Comparison of ENCODE assay signal across 10 cellular contexts in the genomic region with DNA sequence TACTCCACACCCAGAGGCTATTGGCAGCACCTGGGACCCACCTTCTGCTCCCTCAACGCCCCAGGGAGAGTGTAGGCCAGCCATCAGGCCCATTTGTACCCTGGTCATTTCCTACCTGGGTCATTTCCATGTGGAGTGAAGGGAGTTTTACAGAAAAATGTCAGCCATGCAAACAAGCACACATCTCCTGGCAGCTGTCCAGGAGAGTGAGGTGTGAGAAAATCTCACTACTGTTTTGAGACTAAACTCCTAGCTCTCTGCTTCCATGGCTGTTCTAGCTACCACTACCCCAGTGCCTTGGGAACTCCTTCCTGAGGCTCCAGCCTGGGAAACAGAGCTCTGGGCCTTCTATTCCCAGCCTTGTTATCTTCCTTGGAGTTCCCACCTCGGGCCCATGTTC. TPM values are rescaled to one million over a fixed set of nuclear protein-coding genes. Genes with fewer than 3 reads are reported as not detected.
DNase-seq lines count a peak whose midpoint lies in the region; ATAC-seq lines count a peak whose summit lies in the region.
"Had no signal": no experiment of that assay in that cellular context is flagged by ENCODE, and none has a peak within 500 bp of the region (broad histone marks: within the 10 kb centered on the region; RNA-seq: fewer than 3 reads in every experiment).

No MANE protein-coding gene starts in this region.

- POLR2A ChIA-PET in activated CD4-positive, alpha-beta T cell treated with anti-CD3 and anti-CD28 coated beads, Interleukin-2, amount 10 ng/mL, durations not matched to agents 7 days and 5 days (lab: Charles Lee), result no interaction called here

- ATAC-seq in stimulated activated naive CD8-positive, alpha-beta T cell treated with anti-CD3 and anti-CD28 coated beads, Interleukin-15, amount 100 ng/mL, for 72 hours, result peak; percentile 70

- H3K27me3 Mint-ChIP-seq in activated CD4-positive, alpha-beta T cell treated with anti-CD3 and anti-CD28 coated beads, Interleukin-2, amount 10 ng/mL, durations not matched to agents 7 days and 5 days, result peaks cover 11% of the 10 kb centered on the region
- H3K27me3 Mint-ChIP-seq in dendritic cell treated with granulocyte-macrophage colony-stimulating factor and Interleukin-4, amounts not matched to agents 40 ng/mL and 50 ng/mL, for 4 days, result peaks cover 20% of the 10 kb centered on the region
- H3K27me3 Mint-ChIP-seq in stimulated activated naive CD8-positive, alpha-beta T cell treated with anti-CD3 and anti-CD28 coated beads, Interleukin-15, amount 100 ng/mL, for 72 hours, result no peaks in the 10 kb centered on the region

- no peak overlapping the region for H3K4me3 Mint-ChIP-seq in activated CD4-positive, alpha-beta T cell treated with anti-CD3 and anti-CD28 coated beads, Interleukin-2, amount 10 ng/mL, durations not matched to agents 7 days and 5 days
- H3K4me3 Mint-ChIP-seq in dendritic cell treated with granulocyte-macrophage colony-stimulating factor and Interleukin-4, amounts not matched to agents 40 ng/mL and 50 ng/mL, for 4 days, result no peak overlapping the region
- peak overlapping the region; percentile 69 to 75 for H3K4me3 Mint-ChIP-seq in stimulated activated naive CD8-positive, alpha-beta T cell treated with anti-CD3 and anti-CD28 coated beads, Interleukin-15, amount 100 ng/mL, for 72 hours
- H3K4me3 Mint-ChIP-seq: B cell had no signal

- no peaks in the 10 kb centered on the region for H3K36me3 Mint-ChIP-seq in activated CD4-positive, alpha-beta T cell treated with anti-CD3 and anti-CD28 coated beads, Interleukin-2, amount 10 ng/mL, durations not matched to agents 7 days and 5 days (ENCODE audit: low read depth)
- H3K36me3 Mint-ChIP-seq in dendritic cell treated with granulocyte-macrophage colony-stimulating factor and Interleukin-4, amounts not matched to agents 40 ng/mL and 50 ng/mL, for 4 days (ENCODE audit: low read depth), result no peaks in the 10 kb centered on the region

- intact Hi-C loops in dendritic cell treated with granulocyte-macrophage colony-stimulating factor and Interleukin-4, amounts not matched to agents 40 ng/mL and 50 ng/mL, for 4 days (cut with micrococcal nuclease), result no loop called here

- no peak for DNase-seq in activated CD4-positive, alpha-beta T cell treated with anti-CD3 and anti-CD28 coated beads, Interleukin-2, amount 10 ng/mL, durations not matched to agents 7 days and 5 days
- no peak for DNase-seq in activated CD4-positive, alpha-beta T cell treated with anti-CD3 and anti-CD28 coated beads for 1 hour
- DNase-seq in HT-29 (ENCODE audit: low spot score) (peak; percentile 26), NCI-H1105 treated with DMSO at 0.1 percent for 48 hours (lab: John Stamatoyannopoulos, UW) (no peak), ureter (ENCODE audit: low spot score) (no peak), GM19240 (ENCODE audit: insufficient read length, low spot score) (no peak)
- DNase-seq in stimulated activated naive CD8-positive, alpha-beta T cell treated with anti-CD3 and anti-CD28 coated beads, Interleukin-15, amount 100 ng/mL, for 72 hours, result peak; percentile 66 to 78
- DNase-seq: NCI-H446 treated with DMSO at 0.1 percent for 48 hours had no signal

- H3K27ac Mint-ChIP-seq in activated CD4-positive, alpha-beta T cell treated with anti-CD3 and anti-CD28 coated beads, Interleukin-2, amount 10 ng/mL, durations not matched to agents 7 days and 5 days, result peak overlapping the region; percentile 55
- H3K27ac Mint-ChIP-seq in dendritic cell treated with granulocyte-macrophage colony-stimulating factor and Interleukin-4, amounts not matched to agents 40 ng/mL and 50 ng/mL, for 4 days, result peak overlapping the region; percentile 61
- peak overlapping the region; percentile 97 to 99 for H3K27ac Mint-ChIP-seq in stimulated activated naive CD8-positive, alpha-beta T cell treated with anti-CD3 and anti-CD28 coated beads, Interleukin-15, amount 100 ng/mL, for 72 hours
- H3K27ac Mint-ChIP-seq: B cell had no signal

- H3K4me1 Mint-ChIP-seq in activated CD4-positive, alpha-beta T cell treated with anti-CD3 and anti-CD28 coated beads, Interleukin-2, amount 10 ng/mL, durations not matched to agents 7 days and 5 days, result peaks cover 51% of the 10 kb centered on the region
- peaks cover 76% of the 10 kb centered on the region for H3K4me1 Mint-ChIP-seq in dendritic cell treated with granulocyte-macrophage colony-stimulating factor and Interleukin-4, amounts not matched to agents 40 ng/mL and 50 ng/mL, for 4 days (ENCODE audit: low read depth)
- H3K4me1 Mint-ChIP-seq in stimulated activated naive CD8-positive, alpha-beta T cell treated with anti-CD3 and anti-CD28 coated beads, Interleukin-15, amount 100 ng/mL, for 72 hours, result peaks cover 85% of the 10 kb centered on the region

- no peaks in the 10 kb centered on the region for H3K9me3 Mint-ChIP-seq in activated CD4-positive, alpha-beta T cell treated with anti-CD3 and anti-CD28 coated beads, Interleukin-2, amount 10 ng/mL, durations not matched to agents 7 days and 5 days
- H3K9me3 Mint-ChIP-seq in dendritic cell treated with granulocyte-macrophage colony-stimulating factor and Interleukin-4, amounts not matched to agents 40 ng/mL and 50 ng/mL, for 4 days, result no peaks in the 10 kb centered on the region
- no peaks in the 10 kb centered on the region for H3K9me3 Mint-ChIP-seq in stimulated activated naive CD8-positive, alpha-beta T cell treated with anti-CD3 and anti-CD28 coated beads, Interleukin-15, amount 100 ng/mL, for 72 hours

- CTCF ChIA-PET in activated CD4-positive, alpha-beta T cell treated with anti-CD3 and anti-CD28 coated beads, Interleukin-2, amount 10 ng/mL, durations not matched to agents 7 days and 5 days (lab: Charles Lee), result interaction anchor here (1.0 to 3.3 kb wide), 11 partner anchors 10 to 140 kb away, joined by 3 to 26 read pairs (median 4); no protein-coding TSS in a partner anchor

RNA-seq across cellular contexts. Expression of a gene that starts 2.8 kb away (rescaled TPM):
- total RNA-seq in activated CD4-positive, alpha-beta T cell treated with anti-CD3 and anti-CD28 coated beads, Interleukin-2, amount 10 ng/mL, durations not matched to agents 7 days and 5 days, result 1 to 10 TPM; 1.4 to 1.5 TPM
- 2.8 and 3.1 TPM in 2 replicates for total RNA-seq in HT-29 (2014; rRNA removed; shearing (Covaris generic))
- total RNA-seq in ureter, result 1.9 TPM

RNA-seq across cellular contexts. Expression of a gene that starts 54.2 kb away (rescaled TPM):
- total RNA-seq in activated CD4-positive, alpha-beta T cell treated with anti-CD3 and anti-CD28 coated beads, Interleukin-2, amount 10 ng/mL, durations not matched to agents 7 days and 5 days, result 100 to 1,000 TPM; 161 to 187 TPM
- total RNA-seq in HT-29 (2014; rRNA removed; shearing (Covaris generic)), result 0.21 TPM in 1 of 2 replicates, not detected in the other
- 22.4 TPM for total RNA-seq in ureter

RNA-seq across cellular contexts. Expression of a gene that starts 55.5 kb away (rescaled TPM):
- not detected for total RNA-seq in activated CD4-positive, alpha-beta T cell treated with anti-CD3 and anti-CD28 coated beads, Interleukin-2, amount 10 ng/mL, durations not matched to agents 7 days and 5 days
- not detected in 2 replicates for total RNA-seq in HT-29 (2014; rRNA removed; shearing (Covaris generic))
- 41.8 TPM for total RNA-seq in ureter
- total RNA-seq: B cell had no signal

Comparison
In these comparisons a context has a peak if more than half of its experiments do, and no peak if none do; other contexts are left out.
1. DNase-seq: peak in HT-29 (single experiment) and stimulated activated naive CD8-positive, alpha-beta T cell treated with anti-CD3 and anti-CD28 coated beads, Interleukin-15, amount 100 ng/mL, for 72 hours (2 of 2); none in activated CD4-positive, alpha-beta T cell treated with anti-CD3 and anti-CD28 coated beads, Interleukin-2, amount 10 ng/mL, durations not matched to agents 7 days and 5 days (single experiment), activated CD4-positive, alpha-beta T cell treated with anti-CD3 and anti-CD28 coated beads for 1 hour (single experiment), NCI-H1105 treated with DMSO at 0.1 percent for 48 hours (single experiment), ureter (single experiment) and GM19240 (single experiment).
2. H3K4me3 Mint-ChIP-seq: peak in stimulated activated naive CD8-positive, alpha-beta T cell treated with anti-CD3 and anti-CD28 coated beads, Interleukin-15, amount 100 ng/mL, for 72 hours (2 of 2); none in activated CD4-positive, alpha-beta T cell treated with anti-CD3 and anti-CD28 coated beads, Interleukin-2, amount 10 ng/mL, durations not matched to agents 7 days and 5 days (single experiment) and dendritic cell treated with granulocyte-macrophage colony-stimulating factor and Interleukin-4, amounts not matched to agents 40 ng/mL and 50 ng/mL, for 4 days (single experiment).
3. RNA of a gene that starts 54.2 kb away (total RNA-seq): 161 to 187 TPM in activated CD4-positive, alpha-beta T cell treated with anti-CD3 and anti-CD28 coated beads, Interleukin-2, amount 10 ng/mL, durations not matched to agents 7 days and 5 days and 22.4 TPM in ureter (single experiment); 0.21 TPM in HT-29; every median in the first group is over 10 times any median in the second.
4. RNA of a gene that starts 55.5 kb away (total RNA-seq): 41.8 TPM in ureter (single experiment); not detected in activated CD4-positive, alpha-beta T cell treated with anti-CD3 and anti-CD28 coated beads, Interleukin-2, amount 10 ng/mL, durations not matched to agents 7 days and 5 days and not detected in HT-29; every median in the first group is over 10 times any median in the second.
5. Peak in every context shown above with its lines, with median percentiles within 50 percentile points of each other: H3K27ac Mint-ChIP-seq.